16 cellular contexts compared by ENCODE assay signal in the genomic region with DNA sequence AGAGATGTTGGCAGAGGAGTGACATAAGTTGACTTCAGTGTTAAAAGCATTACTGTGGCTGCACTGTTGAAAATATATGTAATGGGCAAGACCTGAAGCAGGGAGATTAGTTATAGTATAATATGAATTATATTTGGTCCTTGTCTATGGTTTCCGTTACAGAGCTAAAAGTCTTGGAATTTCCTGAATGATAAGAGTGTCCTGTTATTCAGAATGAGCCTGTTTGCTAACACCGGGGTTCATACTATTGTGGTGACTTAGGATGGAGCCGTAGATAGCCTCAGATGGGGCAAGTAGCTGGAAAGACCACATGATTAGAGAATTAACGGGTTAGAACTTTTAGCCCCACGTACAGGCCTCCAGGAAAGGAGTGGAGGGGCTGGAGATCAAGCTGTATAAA. TPM values are rescaled to one million over a fixed set of nuclear protein-coding genes. Genes with fewer than 3 reads are reported as not detected.
DNase-seq lines count a peak whose midpoint lies in the region; ATAC-seq, FAIRE-seq and TF ChIP-seq lines count a peak whose summit lies in the region.
"Had no signal": no experiment of that assay in that cellular context is flagged by ENCODE, and none has a peak within 500 bp of the region (broad histone marks: within the 10 kb centered on the region; RNA-seq: fewer than 3 reads in every experiment).

No MANE protein-coding gene starts in this region.

- no peaks in the 10 kb centered on the region for H3K27me3 Mint-ChIP-seq in CD4-positive, alpha-beta T cell
- no peaks in the 10 kb centered on the region for H3K27me3 Mint-ChIP-seq in CD8-positive, alpha-beta T cell (ENCODE audit: low read depth)
- no peaks in the 10 kb centered on the region for H3K27me3 Mint-ChIP-seq in astrocyte (ENCODE audit: low read depth, unreplicated experiment)
- H3K27me3 Mint-ChIP-seq in glutamatergic neuron (ENCODE audit: unreplicated experiment) = peaks cover 10% of the 10 kb centered on the region

- no peak for DNase-seq in CD4-positive, alpha-beta T cell
- DNase-seq in CD8-positive, alpha-beta T cell = no peak
- DNase-seq in astrocyte (ENCODE audit: low read depth) = peak; percentile 47
- DNase-seq in glutamatergic neuron = no peak
- no peak for DNase-seq in psoas muscle
- DNase-seq in cerebellar cortex (ENCODE audit: low spot score) = no peak
- DNase-seq: BE2C; NCI-H1048; NCI-H345; NCI-H526 treated with DMSO at 0.1 percent for 48 hours; NK-92 treated with Interleukin-12 subunit alpha and Interleukin-12 subunit beta, amount 100 ng/mL, for 24 hours; OCI-M1; RPMI8226 had no signal

- H3K9me3 Mint-ChIP-seq in CD4-positive, alpha-beta T cell = no peaks in the 10 kb centered on the region
- H3K9me3 Mint-ChIP-seq in CD8-positive, alpha-beta T cell = no peaks in the 10 kb centered on the region
- H3K9me3 Mint-ChIP-seq in astrocyte (ENCODE audit: unreplicated experiment) = no peaks in the 10 kb centered on the region
- peaks cover 15% of the 10 kb centered on the region for H3K9me3 Mint-ChIP-seq in glutamatergic neuron (ENCODE audit: unreplicated experiment)

- peak overlapping the region; percentile 33 for H3K9ac ChIP-seq in astrocyte (ENCODE audit: low read length)

- peaks cover 98% of the 10 kb centered on the region for H3K79me2 ChIP-seq in astrocyte (ENCODE audit: insufficient read depth, low read length)

- peaks cover 6% of the 10 kb centered on the region for H3K36me3 ChIP-seq in CD8-positive, alpha-beta T cell (ENCODE audit: insufficient read depth, low read length)
- peaks cover 9% of the 10 kb centered on the region for H3K36me3 ChIP-seq in astrocyte (ENCODE audit: insufficient read depth, low read length)
- H3K36me3 ChIP-seq in psoas muscle (ENCODE audit: insufficient read depth in 1 of 2, low read depth in 1 of 2) = peaks cover 10 to 54% of the 10 kb centered on the region in 2 donors

- H3K27ac ChIP-seq in CD4-positive, alpha-beta T cell (ENCODE audit: low read depth, low read length) = no peak overlapping the region
- no peak overlapping the region for H3K27ac ChIP-seq in CD8-positive, alpha-beta T cell (ENCODE audit: low read depth, low read length)
- H3K27ac ChIP-seq in astrocyte (ENCODE audit: low read depth, low read length) = peak overlapping the region; percentile 39
- no peak overlapping the region for H3K27ac ChIP-seq in psoas muscle

- peaks cover 34% of the 10 kb centered on the region for H3K4me1 ChIP-seq in CD8-positive, alpha-beta T cell (ENCODE audit: insufficient read depth, low read length)
- H3K4me1 ChIP-seq in astrocyte (ENCODE audit: insufficient read depth, low read length) (peaks cover 14% of the 10 kb centered on the region), psoas muscle (peaks cover 27% of the 10 kb centered on the region)
- H3K4me1 ChIP-seq: BE2C had no signal

- TF ChIP-seq CTCF in CD4-positive, alpha-beta T cell (IDR thresholded peaks at IDR 0.05) = no peak
- TF ChIP-seq CTCF in CD8-positive, alpha-beta T cell (IDR thresholded peaks at IDR 0.05) = no peak
- TF ChIP-seq CTCF in astrocyte (IDR thresholded peaks at IDR 0.05; ENCODE audit: insufficient read depth, low read depth, low read length) (no peak), glutamatergic neuron (IDR thresholded peaks at IDR 0.05; ENCODE audit: partially characterized antibody, unreplicated experiment) (no peak), psoas muscle (IDR thresholded peaks at IDR 0.05) (no peak)

- H3K9me3 ChIP-seq in CD4-positive, alpha-beta T cell (ENCODE audit: control insufficient read depth, low read length) = no peaks in the 10 kb centered on the region
- no peaks in the 10 kb centered on the region for H3K9me3 ChIP-seq in CD8-positive, alpha-beta T cell (ENCODE audit: low read length)
- H3K9me3 ChIP-seq in astrocyte (ENCODE audit: insufficient read depth, low read depth, low read length) (no peaks in the 10 kb centered on the region), psoas muscle (no peaks in the 10 kb centered on the region)
- H3K9me3 ChIP-seq: BE2C had no signal

- POLR2A ChIA-PET in CD4-positive, alpha-beta T cell (lab: Charles Lee) = interaction anchor here (1.7 kb wide), 1 partner anchor 7 kb away, joined by 6 read pairs; no protein-coding TSS in a partner anchor
- POLR2A ChIA-PET in CD8-positive, alpha-beta T cell (lab: Charles Lee) = no interaction called here

- H3K36me3 Mint-ChIP-seq in CD4-positive, alpha-beta T cell (ENCODE audit: low read depth) = peaks cover 56% of the 10 kb centered on the region
- peaks cover 45% of the 10 kb centered on the region for H3K36me3 Mint-ChIP-seq in CD8-positive, alpha-beta T cell
- H3K36me3 Mint-ChIP-seq in astrocyte (ENCODE audit: low read depth, unreplicated experiment) (peaks cover 7% of the 10 kb centered on the region), glutamatergic neuron (ENCODE audit: unreplicated experiment) (peaks cover 5% of the 10 kb centered on the region)

- H3K4me1 Mint-ChIP-seq in CD4-positive, alpha-beta T cell (ENCODE audit: low read depth) = peaks cover 38% of the 10 kb centered on the region
- H3K4me1 Mint-ChIP-seq in CD8-positive, alpha-beta T cell (ENCODE audit: low read depth) = peaks cover 37% of the 10 kb centered on the region
- H3K4me1 Mint-ChIP-seq in astrocyte (ENCODE audit: low read depth, unreplicated experiment) (peaks cover 15% of the 10 kb centered on the region), glutamatergic neuron (ENCODE audit: low read depth, unreplicated experiment) (peaks cover 27% of the 10 kb centered on the region)

- no peak for ATAC-seq in CD4-positive, alpha-beta T cell (ENCODE audit: poor library complexity)
- no peak for ATAC-seq in CD8-positive, alpha-beta T cell
- ATAC-seq in psoas muscle (no peak), HG02973 (IDR thresholded peaks at IDR 0.05; ENCODE audit: unreplicated experiment) (no peak)
- ATAC-seq: K562 had no signal

- FAIRE-seq in astrocyte (lab: Jason Lieb, UNC) = no peak
- FAIRE-seq: H1, K562 had no signal

- peaks cover 47% of the 10 kb centered on the region for H4K20me1 ChIP-seq in astrocyte (ENCODE audit: insufficient read depth, low read length)

- CTCF ChIA-PET in CD4-positive, alpha-beta T cell (lab: Charles Lee) = interaction anchor here (0.8 kb wide), 1 partner anchor 9 kb away, joined by 4 read pairs; no protein-coding TSS in a partner anchor
- CTCF ChIA-PET in CD8-positive, alpha-beta T cell (lab: Charles Lee) = interaction anchor here (1.1 kb wide), 2 partner anchors 243 to 491 kb away, joined by 3 to 4 read pairs; no protein-coding TSS in a partner anchor

- 81 to 85% (median 84%) methylated on average over 5 of the region's 5 CpGs for WGBS in psoas muscle, 3 donors

- no peaks in the 10 kb centered on the region for H3K27me3 ChIP-seq in CD4-positive, alpha-beta T cell (ENCODE audit: control insufficient read depth, insufficient read depth, low read length)
- H3K27me3 ChIP-seq in CD8-positive, alpha-beta T cell (ENCODE audit: insufficient read depth, low read length) = no peaks in the 10 kb centered on the region
- H3K27me3 ChIP-seq in astrocyte (ENCODE audit: insufficient read depth, low read length) (no peaks in the 10 kb centered on the region), psoas muscle (ENCODE audit: insufficient read depth in 3 of 3, low read length in 2 of 3) (no peaks in the 10 kb centered on the region)
- H3K27me3 ChIP-seq: BE2C had no signal

- H3K4me3 ChIP-seq in CD8-positive, alpha-beta T cell (ENCODE audit: low read depth, low read length) = no peak overlapping the region
- H3K4me3 ChIP-seq in astrocyte (ENCODE audit: insufficient read depth, low read depth, low read length) = no peak overlapping the region
- no peak overlapping the region for H3K4me3 ChIP-seq in psoas muscle
- H3K4me3 ChIP-seq: K562 had no signal

- no peak overlapping the region for H3K4me3 Mint-ChIP-seq in CD4-positive, alpha-beta T cell
- H3K4me3 Mint-ChIP-seq in CD8-positive, alpha-beta T cell = no peak overlapping the region
- no peak overlapping the region for H3K4me3 Mint-ChIP-seq in astrocyte (ENCODE audit: unreplicated experiment)
- H3K4me3 Mint-ChIP-seq in glutamatergic neuron (ENCODE audit: unreplicated experiment) = peak overlapping the region; percentile 76

- peak overlapping the region; percentile 53 for H3K27ac Mint-ChIP-seq in CD4-positive, alpha-beta T cell
- peak overlapping the region; percentile 4 for H3K27ac Mint-ChIP-seq in CD8-positive, alpha-beta T cell
- H3K27ac Mint-ChIP-seq in astrocyte (ENCODE audit: unreplicated experiment) (no peak overlapping the region), glutamatergic neuron (ENCODE audit: unreplicated experiment) (peak overlapping the region; percentile 98)

- peak overlapping the region; percentile 61 for H3K4me2 ChIP-seq in astrocyte (ENCODE audit: low read length)

- intact Hi-C loops in CD4-positive, alpha-beta T cell (cut with DNase I, micrococcal nuclease) = no loop called here
- intact Hi-C loops in CD8-positive, alpha-beta T cell (cut with DNase I, micrococcal nuclease) = no loop called here
- intact Hi-C loops in psoas muscle (cut with DNase I) = no loop called here

- no peak overlapping the region for H2AFZ ChIP-seq in astrocyte (ENCODE audit: low read depth, low read length)

RNA-seq across cellular contexts. Expression of gene USPL1, which starts 5.7 kb away (rescaled TPM):
- 10 to 100 TPM; 41.2 to 42.0 TPM for total RNA-seq in CD4-positive, alpha-beta T cell
- 10 to 100 TPM; 42.0 to 42.4 TPM for total RNA-seq in CD8-positive, alpha-beta T cell
- total RNA-seq in astrocyte (27.4 and 29.6 TPM in 2 replicates), glutamatergic neuron (ENCODE audit: unreplicated experiment) (101 TPM), psoas muscle (10 to 100 TPM; 11.2 to 18.4 (median 13.1) TPM)
- 10 to 100 TPM in 2 of 3 donors, 1 to 10 TPM in 1; 6.6 to 17.3 (median 11.1) TPM for polyA plus RNA-seq in psoas muscle
